Comparison of ENCODE assay signal across 25 cellular contexts in genomic region chr10:100522945-100523344, GRCh38. TPM values are rescaled to one million over a fixed set of nuclear protein-coding genes. Genes with fewer than 3 reads are reported as not detected.
DNase-seq lines count a peak whose midpoint lies in the region; ATAC-seq, FAIRE-seq and TF ChIP-seq lines count a peak whose summit lies in the region.
"Had no signal": no experiment of that assay in that cellular context is flagged by ENCODE, and none has a peak within 500 bp of the region (broad histone marks: within the 10 kb centered on the region; RNA-seq: fewer than 3 reads in every experiment).

No MANE protein-coding gene starts in this region.

- TF ChIP-seq CTCF in HepG2 (CRISPR knock-in tag; IDR thresholded peaks at IDR 0.05), result no peak
- no peak for TF ChIP-seq CTCF in right lobe of liver (IDR thresholded peaks at IDR 0.05)
- TF ChIP-seq CTCF in RWPE1 (conservative IDR thresholded peaks at IDR 0.05; ENCODE audit: low read depth), result no peak
- no peak for TF ChIP-seq CTCF in K562 (IDR thresholded peaks at IDR 0.05 in 2 of 3, conservative IDR thresholded peaks at IDR 0.05 in 1 of 3; ENCODE audit: insufficient read depth in 2 of 3, low read depth in 1 of 3, low read length in 3 of 3)
- no peak for TF ChIP-seq CTCF in osteocyte (IDR thresholded peaks at IDR 0.05)

- H3K4me3 Mint-ChIP-seq in osteocyte (ENCODE audit: unreplicated experiment), result no peak overlapping the region
- no peak overlapping the region for H3K4me3 Mint-ChIP-seq in activated naive CD8-positive, alpha-beta T cell treated with anti-CD3 and anti-CD28 coated beads, Interleukin-2, amount 50 U/mL, for 24 hours
- H3K4me3 Mint-ChIP-seq: CD4-positive, alpha-beta T cell had no signal

- BruUV-seq in HepG2 (replicated peaks; lab: Mats Ljungman, UMichigan), result no TSS peak
- no TSS peak for BruUV-seq in K562 (replicated peaks; lab: Mats Ljungman, UMichigan)

- TF ChIP-seq RAD21 in HepG2 (CRISPR knock-in tag; IDR thresholded peaks at IDR 0.05), result no peak
- TF ChIP-seq RAD21 in K562 (CRISPR knock-in tag; conservative IDR thresholded peaks at IDR 0.05 in 1 of 2, IDR thresholded peaks at IDR 0.05 in 1 of 2), result no peak

- H3K9me1 ChIP-seq in K562 (ENCODE audit: control insufficient read depth, insufficient read depth, low read length), result no peaks in the 10 kb centered on the region

- H3K4me3 ChIP-seq in HepG2 (replicated peaks in 1 of 3; ENCODE audit: insufficient read depth in 1 of 3, low read depth in 2 of 3, low read length in 3 of 3) (no peak overlapping the region), right lobe of liver (no peak overlapping the region), K562 (no peak overlapping the region), Karpas-422 (ENCODE audit: low read length) (no peak overlapping the region)
- H3K4me3 ChIP-seq: BLaER1 treated with 17β-estradiol and CSF1 and Interleukin-3, amounts not matched to agents 10 nM and 100 nM; GM12878 had no signal

- H2AFZ ChIP-seq in HepG2 (ENCODE audit: low read length) (no peak overlapping the region), K562 (ENCODE audit: low read depth, low read length) (no peak overlapping the region), Karpas-422 (ENCODE audit: low read length) (no peak overlapping the region)

- no peaks in the 10 kb centered on the region for H3K9me2 ChIP-seq in Karpas-422 (replicated peaks; ENCODE audit: insufficient read depth, low read length)

- WGBS in HepG2 (ENCODE audit: low lambda C conversion rate), result 96% methylated on average over 8 of the region's 9 CpGs
- 100% methylated on average over 1 of the region's 9 CpGs for WGBS in right lobe of liver (ENCODE audit: insufficient coverage, low coverage, low lambda C conversion rate, missing lambda C conversion rate)
- 93% methylated on average over 9 of the region's 9 CpGs for WGBS in K562 (ENCODE audit: insufficient coverage, low coverage, missing lambda C conversion rate)

- TF ChIP-seq EP300 in HepG2 (IDR thresholded peaks at IDR 0.05; ENCODE audit: low read depth in 2 of 2, low read length in 2 of 2) (no peak), HepG2 (CRISPR knock-in tag; IDR thresholded peaks at IDR 0.05; ENCODE audit: borderline replicate concordance) (no peak), K562 (IDR thresholded peaks at IDR 0.05; ENCODE audit: low read length) (no peak)

- H3K4me1 Mint-ChIP-seq in osteocyte (ENCODE audit: unreplicated experiment), result peaks cover 21% of the 10 kb centered on the region
- peaks cover 29% of the 10 kb centered on the region for H3K4me1 Mint-ChIP-seq in activated naive CD8-positive, alpha-beta T cell treated with anti-CD3 and anti-CD28 coated beads, Interleukin-2, amount 50 U/mL, for 24 hours

- H4K20me1 ChIP-seq in HepG2 (ENCODE audit: insufficient read depth, low read length) (no peaks in the 10 kb centered on the region), K562 (replicated peaks; ENCODE audit: control insufficient read depth, insufficient read depth, low read length) (no peaks in the 10 kb centered on the region), Karpas-422 (ENCODE audit: insufficient read depth, low read depth, low read length) (no peaks in the 10 kb centered on the region)

- H3K36me3 ChIP-seq in HepG2 (replicated peaks in 1 of 2; ENCODE audit: control insufficient read depth in 1 of 2, insufficient read depth in 2 of 2, low read length in 2 of 2), result peaks cover 4 to 28% of the 10 kb centered on the region in 2 experiments
- peaks cover 0 to 40% (median 21%) of the 10 kb centered on the region in 4 donors for H3K36me3 ChIP-seq in right lobe of liver
- peaks cover 46% of the 10 kb centered on the region for H3K36me3 ChIP-seq in K562 (ENCODE audit: control insufficient read depth, insufficient read depth, low read length)
- H3K36me3 ChIP-seq in Karpas-422 (ENCODE audit: insufficient read depth, low read length), result peaks cover 27% of the 10 kb centered on the region

- H3K4me1 ChIP-seq in HepG2 (ENCODE audit: insufficient read depth, low read length) (peaks cover 18% of the 10 kb centered on the region), right lobe of liver (peaks cover 0 to 18% (median 2%) of the 10 kb centered on the region in 4 donors), K562 (replicated peaks in 1 of 2; ENCODE audit: control insufficient read depth in 2 of 2, insufficient read depth in 2 of 2, low read length in 2 of 2) (peaks cover under 1 to 3% of the 10 kb centered on the region in 2 experiments; a peak in 3 of 5 replicates), Karpas-422 (ENCODE audit: low read length) (no peaks in the 10 kb centered on the region; the same call in 1 of the 2 replicates)

- H3K9me3 ChIP-seq in HepG2 (ENCODE audit: low read length) (no peaks in the 10 kb centered on the region), right lobe of liver (no peaks in the 10 kb centered on the region), K562 (replicated peaks; ENCODE audit: control insufficient read depth, insufficient read depth, low read depth, low read length) (no peaks in the 10 kb centered on the region), Karpas-422 (ENCODE audit: low read length) (no peaks in the 10 kb centered on the region)
- H3K9me3 ChIP-seq: BLaER1 treated with 17β-estradiol and CSF1 and Interleukin-3, amounts not matched to agents 10 nM and 100 nM had no signal

- H3K79me2 ChIP-seq in HepG2 (ENCODE audit: insufficient read depth, low read length) (no peaks in the 10 kb centered on the region), K562 (ENCODE audit: control insufficient read depth, insufficient read depth, low read length) (peaks cover under 1% of the 10 kb centered on the region; the same call in 1 of the 3 replicates), Karpas-422 (ENCODE audit: low read length) (peaks cover 17% of the 10 kb centered on the region)

- H3K9ac ChIP-seq in HepG2 (ENCODE audit: insufficient read depth, low read depth, low read length), result no peak overlapping the region
- H3K9ac ChIP-seq in K562 (ENCODE audit: insufficient read depth in 1 of 2, low read depth in 2 of 2, low read length in 2 of 2), result no peak overlapping the region; a peak in 1 of 4 replicates
- no peak overlapping the region for H3K9ac ChIP-seq in Karpas-422 (ENCODE audit: low read length)
- H3K9ac ChIP-seq: BLaER1 treated with 17β-estradiol and CSF1 and Interleukin-3, amounts not matched to agents 10 nM and 100 nM had no signal

- H3K27ac ChIP-seq in HepG2 (ENCODE audit: extremely low read length, insufficient read depth, low read length) (no peak overlapping the region), right lobe of liver (no peak overlapping the region), RWPE1 (0 out of 2 replicates have a peak overlapping the region, but pooled peaks have one; percentile 24), K562 (ENCODE audit: extremely low read depth, low read depth, low read length) (no peak overlapping the region), Karpas-422 (ENCODE audit: low read length) (no peak overlapping the region)
- H3K27ac ChIP-seq: BLaER1 treated with 17β-estradiol and CSF1 and Interleukin-3, amounts not matched to agents 10 nM and 100 nM; HL-60 had no signal

- ATAC-seq in HepG2, result no peak
- no peak for ATAC-seq in right lobe of liver
- ATAC-seq in K562, result no peak
- ATAC-seq in activated naive CD8-positive, alpha-beta T cell treated with anti-CD3 and anti-CD28 coated beads, Interleukin-2, amount 50 U/mL, for 24 hours, result no peak
- no peak for ATAC-seq in HG03280 (IDR thresholded peaks at IDR 0.05; ENCODE audit: unreplicated experiment)
- ATAC-seq: GM12878 had no signal

- DNase-seq in HepG2 (ENCODE audit: low spot score) (no peak), right lobe of liver (no peak), RWPE1 (ENCODE audit: low spot score) (no peak), K562 (ENCODE audit: extremely low read depth in 1 of 4, low spot score in 3 of 4) (no peak), osteocyte (ENCODE audit: extremely low spot score, unreplicated experiment) (peak; percentile 40), Karpas-422 (no peak)
- DNase-seq in activated naive CD8-positive, alpha-beta T cell treated with anti-CD3 and anti-CD28 coated beads, Interleukin-2, amount 50 U/mL, for 24 hours, result no peak
- DNase-seq: CD4-positive, alpha-beta T cell; GDM1; HCEC 1CT; KBM-7; MM.1S; NCI-H2029 treated with DMSO at 0.1 percent for 48 hours; NCI-H446 treated with DMSO at 0.1 percent for 48 hours; NCI-H526; NCI-H82; NK-92 treated with Interleukin-12 subunit alpha and Interleukin-12 subunit beta, amount 100 ng/mL, for 24 hours; RPMI8226; SHP77 treated with DMSO at 0.1 percent for 48 hours had no signal

- H3K27ac Mint-ChIP-seq in osteocyte (ENCODE audit: unreplicated experiment), result no peak overlapping the region
- H3K27ac Mint-ChIP-seq in activated naive CD8-positive, alpha-beta T cell treated with anti-CD3 and anti-CD28 coated beads, Interleukin-2, amount 50 U/mL, for 24 hours, result no peak overlapping the region
- H3K27ac Mint-ChIP-seq: CD4-positive, alpha-beta T cell had no signal

- FAIRE-seq in HepG2 (lab: Jason Lieb, UNC) (no peak), K562 (lab: Jason Lieb, UNC) (no peak)
- FAIRE-seq: D721Med, H1 had no signal

- no peak overlapping the region for H3K4me2 ChIP-seq in HepG2 (ENCODE audit: low read depth, low read length)
- H3K4me2 ChIP-seq in K562 (ENCODE audit: insufficient read depth, low read length), result no peak overlapping the region
- no peak overlapping the region for H3K4me2 ChIP-seq in Karpas-422 (ENCODE audit: low read depth, low read length, poor library complexity, severe bottlenecking)
- H3K4me2 ChIP-seq: BLaER1 treated with 17β-estradiol and CSF1 and Interleukin-3, amounts not matched to agents 10 nM and 100 nM had no signal

- no peaks in the 10 kb centered on the region for H3K9me3 Mint-ChIP-seq in osteocyte (ENCODE audit: unreplicated experiment)
- H3K9me3 Mint-ChIP-seq in activated naive CD8-positive, alpha-beta T cell treated with anti-CD3 and anti-CD28 coated beads, Interleukin-2, amount 50 U/mL, for 24 hours, result no peaks in the 10 kb centered on the region
- H3K9me3 Mint-ChIP-seq: CD4-positive, alpha-beta T cell had no signal

- H3K27me3 Mint-ChIP-seq in osteocyte (ENCODE audit: unreplicated experiment), result no peaks in the 10 kb centered on the region
- H3K27me3 Mint-ChIP-seq in activated naive CD8-positive, alpha-beta T cell treated with anti-CD3 and anti-CD28 coated beads, Interleukin-2, amount 50 U/mL, for 24 hours, result no peaks in the 10 kb centered on the region
- H3K27me3 Mint-ChIP-seq: CD4-positive, alpha-beta T cell had no signal

- POLR2A ChIA-PET in HepG2 (lab: Yijun Ruan, JAX), result interaction anchor here (2.8 kb wide), 1 partner anchor 13 kb away, joined by 9 read pairs; the partner anchor contains the start of gene HIF1AN
- POLR2A ChIA-PET in RWPE1 (lab: Yijun Ruan, JAX; ENCODE audit: low non-redundant PET), result interaction anchor here (0.7 to 1.2 kb wide), 2 partner anchors 13 to 168 kb away, joined by 3 read pairs; partner anchors contain the start of gene HIF1AN
- POLR2A ChIA-PET in K562 (lab: Yijun Ruan, JAX), result interaction anchor here (1.0 kb wide), 1 partner anchor 13 kb away, joined by 3 read pairs; the partner anchor contains the start of gene HIF1AN

- in situ Hi-C loops in HepG2 (cut with HindIII; ENCODE audit: extremely low pct_ligation_motif_present, low pct_unique_long_range_greater_than_20kb) (no loop called here), K562 (cut with MboI) (no loop called here)

- H3K27me3 ChIP-seq in HepG2 (ENCODE audit: control insufficient read depth in 1 of 2, insufficient read depth in 2 of 2, low read length in 2 of 2), result no peaks in the 10 kb centered on the region
- H3K27me3 ChIP-seq in right lobe of liver, result no peaks in the 10 kb centered on the region
- H3K27me3 ChIP-seq in K562 (ENCODE audit: control insufficient read depth in 2 of 2, insufficient read depth in 2 of 2, low read length in 2 of 2), result no peaks in the 10 kb centered on the region
- no peaks in the 10 kb centered on the region for H3K27me3 ChIP-seq in Karpas-422 (ENCODE audit: low read length)
- H3K27me3 ChIP-seq: BLaER1 treated with 17β-estradiol and CSF1 and Interleukin-3, amounts not matched to agents 10 nM and 100 nM had no signal

- peaks cover 26% of the 10 kb centered on the region for H3K36me3 Mint-ChIP-seq in osteocyte (ENCODE audit: unreplicated experiment)
- H3K36me3 Mint-ChIP-seq in activated naive CD8-positive, alpha-beta T cell treated with anti-CD3 and anti-CD28 coated beads, Interleukin-2, amount 50 U/mL, for 24 hours (ENCODE audit: low read depth), result peaks cover 33% of the 10 kb centered on the region

- TF ChIP-seq POLR2A in HepG2 (IDR thresholded peaks at IDR 0.05; ENCODE audit: insufficient read depth in 1 of 2, low read depth in 2 of 2, low read length in 2 of 2) (no peak), right lobe of liver (IDR thresholded peaks at IDR 0.05) (no peak), K562 (conservative IDR thresholded peaks at IDR 0.05) (no peak)

- CTCF ChIA-PET in HepG2 (lab: Yijun Ruan, JAX; ENCODE audit: low intra/inter-chr PET ratio, low total read pairs) (no interaction called here), RWPE1 (lab: Yijun Ruan, JAX) (interaction anchor here (0.7 to 1.3 kb wide), 3 partner anchors 10 to 40 kb away, joined by 3 to 9 read pairs (median 5); no protein-coding TSS in a partner anchor), K562 (lab: Yijun Ruan, JAX; ENCODE audit: low intra/inter-chr PET ratio) (no interaction called here)

- intact Hi-C loops in HepG2 (cut with micrococcal nuclease; ENCODE audit: unreplicated experiment), result no loop called here
- intact Hi-C loops in right lobe of liver (cut with DNase I), result no loop called here
- intact Hi-C loops in K562 (cut with micrococcal nuclease), result no loop called here

RNA-seq across cellular contexts. Expression of gene SEC31B, which starts 3.3 kb away (rescaled TPM):
- total RNA-seq in HepG2 (2016; rRNA removed; fragmentation: Illumina TruSeq; extraction: Trizol), result 0.56 and 2.0 TPM in 2 replicates
- total RNA-seq in HepG2 (2016; cell fraction: cytosol; rRNA removed; fragmentation: Illumina TruSeq; extraction: Trizol; ENCODE audit: low read depth), result 0.10 and 0.35 TPM in 2 replicates
- 0.28 and 2.1 TPM in 2 replicates for total RNA-seq in HepG2 (2016; cell fraction: insoluble cytoplasmic fraction; rRNA removed; fragmentation: Illumina TruSeq; extraction: Trizol)
- 0.41 and 0.43 TPM in 2 replicates for total RNA-seq in HepG2 (2016; cell fraction: membrane; rRNA removed; fragmentation: Illumina TruSeq; extraction: Trizol)
- total RNA-seq in HepG2 (2016; cell fraction: nucleus; rRNA removed; fragmentation: Illumina TruSeq; extraction: Trizol), result 3.6 and 4.9 TPM in 2 replicates
- 8.3 and 9.0 TPM in 2 replicates for polyA plus RNA-seq in HepG2 (2011; rRNA removed)
- polyA plus RNA-seq in HepG2 (2011; cell fraction: cytosol; rRNA removed), result 1.0 and 1.1 TPM in 2 replicates
- polyA plus RNA-seq in HepG2 (2011; cell fraction: nucleus; rRNA removed), result 61.2 and 63.8 TPM in 2 replicates
- 4.3 and 7.1 TPM in 2 replicates for polyA plus RNA-seq in HepG2 (2012)
- polyA plus RNA-seq in HepG2 (2016; cell fraction: cytosol; fragmentation: Illumina TruSeq; extraction: Trizol; ENCODE audit: low read depth), result 0.03 and 0.17 TPM in 2 replicates
- polyA plus RNA-seq in HepG2 (2016; cell fraction: insoluble cytoplasmic fraction; fragmentation: Illumina TruSeq; extraction: Trizol; ENCODE audit: low read depth), result 0.17 and 0.28 TPM in 2 replicates
- polyA plus RNA-seq in HepG2 (2016; cell fraction: membrane; fragmentation: Illumina TruSeq; extraction: Trizol; ENCODE audit: low read depth), result 0.06 TPM in 1 of 2 replicates, not detected in the other
- polyA plus RNA-seq in HepG2 (2016; cell fraction: nucleus; fragmentation: Illumina TruSeq; extraction: Trizol; ENCODE audit: insufficient read depth, low read depth), result 12.1 and 14.5 TPM in 2 replicates
- 5.4 and 6.4 TPM in 2 replicates for polyA minus RNA-seq in HepG2 (2011; rRNA and poly(A)+ RNA removed; ENCODE audit: low replicate concordance)
- polyA minus RNA-seq in HepG2 (2011; cell fraction: cytosol; rRNA and poly(A)+ RNA removed), result not detected in 2 replicates
- 16.1 and 18.5 TPM in 2 replicates for polyA minus RNA-seq in HepG2 (2011; cell fraction: nucleus; rRNA and poly(A)+ RNA removed)
- 1 to 10 TPM; 2.4 to 9.1 (median 4.7) TPM for total RNA-seq in right lobe of liver
- total RNA-seq in K562 (2011; cell fraction: chromatin; rRNA removed; ENCODE audit: low replicate concordance), result 69.2 and 102 TPM in 2 replicates
- 39.9 and 43.8 TPM in 2 replicates for total RNA-seq in K562 (2011; cell fraction: nucleolus; rRNA removed)
- 50.3 and 57.0 TPM in 2 replicates for total RNA-seq in K562 (2011; cell fraction: nucleoplasm; rRNA removed)
- total RNA-seq in K562 (2014; rRNA removed), result 0.91 and 1.3 TPM in 2 replicates
- total RNA-seq in K562 (2014; rRNA removed; fragmentation: Illumina TruSeq; extraction: Trizol), result 1.5 and 1.6 TPM in 2 replicates
- total RNA-seq in K562 (2015; rRNA removed; fragmentation: Illumina TruSeq; extraction: Trizol), result 1.2 and 1.5 TPM in 2 replicates
- total RNA-seq in K562 (2021), result 4.2 and 4.6 TPM in 2 replicates
- polyA plus RNA-seq in K562 (2011; rRNA removed), result 7.0 and 14.6 TPM in 2 replicates
- 2.5 and 4.6 TPM in 2 replicates for polyA plus RNA-seq in K562 (2011; cell fraction: cytosol; rRNA removed)
- 107 and 125 TPM in 2 replicates for polyA plus RNA-seq in K562 (2011; cell fraction: nucleus; rRNA removed)
- 4.4 and 17.7 TPM in 2 replicates for polyA plus RNA-seq in K562 (2012)
- 3.4 and 5.1 TPM in 2 replicates for polyA plus RNA-seq in K562 (2014; fragmentation: Illumina TruSeq; extraction: Trizol)
- 1 to 10 TPM; 1.2 to 2.4 TPM for polyA plus RNA-seq in K562 (2014; fragmentation: Nextera tagmentation; extraction: Ambion mirVana)
- polyA plus RNA-seq in K562 (2014; rRNA removed), result 5.9 and 7.2 TPM in 2 replicates
- 4.2 and 4.7 TPM in 2 replicates for polyA minus RNA-seq in K562 (2011; rRNA and poly(A)+ RNA removed)
- 1.0 and 1.1 TPM in 2 replicates for polyA minus RNA-seq in K562 (2011; cell fraction: cytosol; rRNA and poly(A)+ RNA removed)
- 12.0 and 18.8 TPM in 2 replicates for polyA minus RNA-seq in K562 (2011; cell fraction: nucleus; rRNA and poly(A)+ RNA removed)
- total RNA-seq in osteocyte, result 18.3 and 19.6 TPM in 2 replicates
- total RNA-seq in Karpas-422 (2014; rRNA removed; shearing (Covaris generic); ENCODE audit: low replicate concordance), result 23.6 and 26.6 TPM in 2 replicates

RNA-seq across cellular contexts. Expression of gene NDUFB8, which starts 6.7 kb away (rescaled TPM):
- total RNA-seq in HepG2 (2016; rRNA removed; fragmentation: Illumina TruSeq; extraction: Trizol) (216 and 222 TPM in 2 replicates), right lobe of liver (100 to 1,000 TPM in 3 of 6 experiments, 10 to 100 TPM in 3; 93.6 to 125 (median 99.3) TPM), K562 (2014; rRNA removed) (262 and 285 TPM in 2 replicates), K562 (2014; rRNA removed; fragmentation: Illumina TruSeq; extraction: Trizol) (129 and 131 TPM in 2 replicates), K562 (2015; rRNA removed; fragmentation: Illumina TruSeq; extraction: Trizol) (188 and 199 TPM in 2 replicates), K562 (2021) (146 and 154 TPM in 2 replicates), osteocyte (151 and 169 TPM in 2 replicates)
- total RNA-seq in HepG2 (2016; cell fraction: cytosol; rRNA removed; fragmentation: Illumina TruSeq; extraction: Trizol; ENCODE audit: low read depth), result 214 and 229 TPM in 2 replicates
- 217 and 240 TPM in 2 replicates for total RNA-seq in HepG2 (2016; cell fraction: insoluble cytoplasmic fraction; rRNA removed; fragmentation: Illumina TruSeq; extraction: Trizol)
- total RNA-seq in HepG2 (2016; cell fraction: membrane; rRNA removed; fragmentation: Illumina TruSeq; extraction: Trizol), result 124 and 145 TPM in 2 replicates
- 85.9 and 90.2 TPM in 2 replicates for total RNA-seq in HepG2 (2016; cell fraction: nucleus; rRNA removed; fragmentation: Illumina TruSeq; extraction: Trizol)
- polyA plus RNA-seq in HepG2 (2011; rRNA removed) (197 and 210 TPM in 2 replicates), K562 (2011; rRNA removed) (176 and 195 TPM in 2 replicates), K562 (2014; fragmentation: Illumina TruSeq; extraction: Trizol) (149 and 201 TPM in 2 replicates), K562 (2014; fragmentation: Nextera tagmentation; extraction: Ambion mirVana) (100 to 1,000 TPM; 307 to 360 TPM), K562 (2014; rRNA removed) (307 and 321 TPM in 2 replicates)
- 254 and 343 TPM in 2 replicates for polyA plus RNA-seq in HepG2 (2011; cell fraction: cytosol; rRNA removed)
- 99.7 and 123 TPM in 2 replicates for polyA plus RNA-seq in HepG2 (2011; cell fraction: nucleus; rRNA removed)
- 111 and 145 TPM in 2 replicates for polyA plus RNA-seq in HepG2 (2012)
- 227 and 238 TPM in 2 replicates for polyA plus RNA-seq in HepG2 (2016; cell fraction: cytosol; fragmentation: Illumina TruSeq; extraction: Trizol; ENCODE audit: low read depth)
- 243 and 299 TPM in 2 replicates for polyA plus RNA-seq in HepG2 (2016; cell fraction: insoluble cytoplasmic fraction; fragmentation: Illumina TruSeq; extraction: Trizol; ENCODE audit: low read depth)
- polyA plus RNA-seq in HepG2 (2016; cell fraction: membrane; fragmentation: Illumina TruSeq; extraction: Trizol; ENCODE audit: low read depth), result 128 and 140 TPM in 2 replicates
- polyA plus RNA-seq in HepG2 (2016; cell fraction: nucleus; fragmentation: Illumina TruSeq; extraction: Trizol; ENCODE audit: insufficient read depth, low read depth), result 156 and 175 TPM in 2 replicates
- polyA minus RNA-seq in HepG2 (2011; rRNA and poly(A)+ RNA removed; ENCODE audit: low replicate concordance), result 152 and 277 TPM in 2 replicates
- 35.1 and 42.8 TPM in 2 replicates for polyA minus RNA-seq in HepG2 (2011; cell fraction: cytosol; rRNA and poly(A)+ RNA removed)
- polyA minus RNA-seq in HepG2 (2011; cell fraction: nucleus; rRNA and poly(A)+ RNA removed), result 39.4 and 47.6 TPM in 2 replicates
- total RNA-seq in K562 (2011; cell fraction: chromatin; rRNA removed; ENCODE audit: low replicate concordance), result 63.2 and 102 TPM in 2 replicates
- total RNA-seq in K562 (2011; cell fraction: nucleolus; rRNA removed), result 118 and 126 TPM in 2 replicates
- 95.7 and 98.5 TPM in 2 replicates for total RNA-seq in K562 (2011; cell fraction: nucleoplasm; rRNA removed)
- 335 and 444 TPM in 2 replicates for polyA plus RNA-seq in K562 (2011; cell fraction: cytosol; rRNA removed)
- polyA plus RNA-seq in K562 (2011; cell fraction: nucleus; rRNA removed), result 122 and 141 TPM in 2 replicates
- polyA plus RNA-seq in K562 (2012), result 130 and 201 TPM in 2 replicates
- 97.2 and 106 TPM in 2 replicates for polyA minus RNA-seq in K562 (2011; rRNA and poly(A)+ RNA removed)
- polyA minus RNA-seq in K562 (2011; cell fraction: cytosol; rRNA and poly(A)+ RNA removed), result 29.7 and 38.8 TPM in 2 replicates
- polyA minus RNA-seq in K562 (2011; cell fraction: nucleus; rRNA and poly(A)+ RNA removed), result 31.5 and 44.4 TPM in 2 replicates
- 267 and 500 TPM in 2 replicates for total RNA-seq in Karpas-422 (2014; rRNA removed; shearing (Covaris generic); ENCODE audit: low replicate concordance)

RNA-seq across cellular contexts. Expression of gene HIF1AN, which starts 12.8 kb away (rescaled TPM):
- 10.7 and 14.9 TPM in 2 replicates for total RNA-seq in HepG2 (2016; rRNA removed; fragmentation: Illumina TruSeq; extraction: Trizol)
- 1.8 and 3.2 TPM in 2 replicates for total RNA-seq in HepG2 (2016; cell fraction: cytosol; rRNA removed; fragmentation: Illumina TruSeq; extraction: Trizol; ENCODE audit: low read depth)
- 9.8 and 13.6 TPM in 2 replicates for total RNA-seq in HepG2 (2016; cell fraction: insoluble cytoplasmic fraction; rRNA removed; fragmentation: Illumina TruSeq; extraction: Trizol)
- 5.8 TPM in 2 replicates for total RNA-seq in HepG2 (2016; cell fraction: membrane; rRNA removed; fragmentation: Illumina TruSeq; extraction: Trizol)
- total RNA-seq in HepG2 (2016; cell fraction: nucleus; rRNA removed; fragmentation: Illumina TruSeq; extraction: Trizol), result 13.2 and 14.7 TPM in 2 replicates
- 8.0 and 8.6 TPM in 2 replicates for polyA plus RNA-seq in HepG2 (2011; rRNA removed)
- polyA plus RNA-seq in HepG2 (2011; cell fraction: cytosol; rRNA removed), result 4.9 and 6.1 TPM in 2 replicates
- polyA plus RNA-seq in HepG2 (2011; cell fraction: nucleus; rRNA removed), result 14.4 and 18.5 TPM in 2 replicates
- 23.1 and 33.4 TPM in 2 replicates for polyA plus RNA-seq in HepG2 (2012)
- 3.9 TPM in 2 replicates for polyA plus RNA-seq in HepG2 (2016; cell fraction: cytosol; fragmentation: Illumina TruSeq; extraction: Trizol; ENCODE audit: low read depth)
- polyA plus RNA-seq in HepG2 (2016; cell fraction: insoluble cytoplasmic fraction; fragmentation: Illumina TruSeq; extraction: Trizol; ENCODE audit: low read depth), result 25.9 and 28.8 TPM in 2 replicates
- polyA plus RNA-seq in HepG2 (2016; cell fraction: membrane; fragmentation: Illumina TruSeq; extraction: Trizol; ENCODE audit: low read depth), result 5.7 and 6.4 TPM in 2 replicates
- 26.1 and 28.9 TPM in 2 replicates for polyA plus RNA-seq in HepG2 (2016; cell fraction: nucleus; fragmentation: Illumina TruSeq; extraction: Trizol; ENCODE audit: insufficient read depth, low read depth)
- polyA minus RNA-seq in HepG2 (2011; rRNA and poly(A)+ RNA removed; ENCODE audit: low replicate concordance), result 22.3 TPM in 2 replicates
- polyA minus RNA-seq in HepG2 (2011; cell fraction: cytosol; rRNA and poly(A)+ RNA removed), result 6.8 and 7.3 TPM in 2 replicates
- 19.8 and 25.9 TPM in 2 replicates for polyA minus RNA-seq in HepG2 (2011; cell fraction: nucleus; rRNA and poly(A)+ RNA removed)
- 10 to 100 TPM in 3 of 6 experiments, 1 to 10 TPM in 3; 4.5 to 13.9 (median 11.3) TPM for total RNA-seq in right lobe of liver
- 28.9 and 30.4 TPM in 2 replicates for total RNA-seq in K562 (2011; cell fraction: chromatin; rRNA removed; ENCODE audit: low replicate concordance)
- 12.9 and 13.3 TPM in 2 replicates for total RNA-seq in K562 (2011; cell fraction: nucleolus; rRNA removed)
- total RNA-seq in K562 (2011; cell fraction: nucleoplasm; rRNA removed), result 23.5 and 34.9 TPM in 2 replicates
- total RNA-seq in K562 (2014; rRNA removed), result 3.1 and 3.8 TPM in 2 replicates
- 11.1 and 14.1 TPM in 2 replicates for total RNA-seq in K562 (2014; rRNA removed; fragmentation: Illumina TruSeq; extraction: Trizol)
- total RNA-seq in K562 (2015; rRNA removed; fragmentation: Illumina TruSeq; extraction: Trizol), result 10.6 and 11.6 TPM in 2 replicates
- 16.8 and 19.1 TPM in 2 replicates for total RNA-seq in K562 (2021)
- 5.1 and 8.5 TPM in 2 replicates for polyA plus RNA-seq in K562 (2011; rRNA removed)
- polyA plus RNA-seq in K562 (2011; cell fraction: cytosol; rRNA removed), result 3.3 and 4.8 TPM in 2 replicates
- 9.0 and 10.7 TPM in 2 replicates for polyA plus RNA-seq in K562 (2011; cell fraction: nucleus; rRNA removed)
- polyA plus RNA-seq in K562 (2012), result 9.0 and 10.2 TPM in 2 replicates
- 6.7 and 7.1 TPM in 2 replicates for polyA plus RNA-seq in K562 (2014; fragmentation: Illumina TruSeq; extraction: Trizol)
- polyA plus RNA-seq in K562 (2014; fragmentation: Nextera tagmentation; extraction: Ambion mirVana), result 1 to 10 TPM; 1.2 to 1.7 TPM
- polyA plus RNA-seq in K562 (2014; rRNA removed), result 4.3 and 6.9 TPM in 2 replicates
- 10.1 and 11.4 TPM in 2 replicates for polyA minus RNA-seq in K562 (2011; rRNA and poly(A)+ RNA removed)
- 3.3 and 3.6 TPM in 2 replicates for polyA minus RNA-seq in K562 (2011; cell fraction: cytosol; rRNA and poly(A)+ RNA removed)
- 5.3 and 9.0 TPM in 2 replicates for polyA minus RNA-seq in K562 (2011; cell fraction: nucleus; rRNA and poly(A)+ RNA removed)
- 45.8 and 50.6 TPM in 2 replicates for total RNA-seq in osteocyte
- total RNA-seq in Karpas-422 (2014; rRNA removed; shearing (Covaris generic); ENCODE audit: low replicate concordance), result 14.8 and 19.2 TPM in 2 replicates

Comparison
In these comparisons a context has a peak if more than half of its experiments do, and no peak if none do; other contexts are left out.
1. Of the 241 proteins assayed by ChIP-seq in both HepG2 and K562: peak only in HepG2: none; only in K562: RBFOX2; in both: ZNF121; in neither: 239.